ENCODE assay signal across 1 cellular context in genomic region chr3:50532062-50532705, GRCh38.
TF ChIP-seq lines count a peak whose summit lies in the region.

No MANE protein-coding gene starts in this region.

TF ChIP-seq in IMR-90, 13 proteins besides CTCF, POLR2A, EP300 and RAD21:
- no peak for TF ChIP-seq CHD1 (IDR thresholded peaks at IDR 0.05; ENCODE audit: low read depth, low read length)
- TF ChIP-seq CEBPB (IDR thresholded peaks at IDR 0.05; ENCODE audit: low read depth, low read length), result no peak
- no peak for TF ChIP-seq MAZ (IDR thresholded peaks at IDR 0.05; ENCODE audit: borderline replicate concordance, low read depth, low read length)
- no peak for TF ChIP-seq NFE2L2 (IDR thresholded peaks at IDR 0.05; ENCODE audit: low read depth, low read length)
- TF ChIP-seq RCOR1 (IDR thresholded peaks at IDR 0.05; ENCODE audit: insufficient replicate concordance, low read length), result no peak
- TF ChIP-seq USF2 (IDR thresholded peaks at IDR 0.05; ENCODE audit: low read depth, low read length), result no peak
- no peak for TF ChIP-seq MAFK (IDR thresholded peaks at IDR 0.05; ENCODE audit: low read depth, low read length)
- TF ChIP-seq RFX5 (IDR thresholded peaks at IDR 0.05; ENCODE audit: low read depth, low read length), result no peak
- no peak for TF ChIP-seq SMC3 (IDR thresholded peaks at IDR 0.05; ENCODE audit: low read depth, low read length)
- TF ChIP-seq MXI1 (IDR thresholded peaks at IDR 0.05; ENCODE audit: borderline replicate concordance, low read depth, low read length), result no peak
- no peak for TF ChIP-seq FOS (IDR thresholded peaks at IDR 0.05; ENCODE audit: low read depth, low read length)
- no peak for TF ChIP-seq BHLHE40 (IDR thresholded peaks at IDR 0.05; ENCODE audit: low read depth, low read length)
TF ChIP-seq in IMR-90: peak in this region for 0.
